ENCODE assay signal across 8 cellular contexts in the genomic region with DNA sequence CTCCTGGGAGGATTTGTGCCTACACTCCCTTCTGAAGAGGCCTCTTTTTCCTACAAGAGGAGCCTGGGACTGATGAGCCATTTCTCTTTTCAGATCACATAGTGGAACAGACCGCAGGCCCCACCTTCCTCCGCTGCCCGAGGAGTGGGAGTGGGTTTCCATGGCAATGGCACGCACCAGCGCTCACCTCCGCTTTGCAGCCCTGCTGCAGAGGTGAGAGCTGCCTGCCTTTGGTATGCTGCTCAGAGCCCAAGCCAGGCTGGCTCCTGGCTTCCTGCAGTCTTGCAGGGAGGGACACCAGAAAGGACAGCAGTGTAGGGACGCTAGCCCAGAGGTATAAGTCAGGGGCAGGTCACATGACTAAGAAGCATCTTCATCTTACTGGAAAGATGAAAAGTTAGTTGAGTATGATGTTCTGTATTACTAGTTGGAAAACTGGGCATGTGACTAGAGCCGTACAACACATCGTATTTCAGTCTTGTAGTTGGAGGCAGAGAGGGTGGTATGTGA. TPM values are rescaled to one million over a fixed set of nuclear protein-coding genes. Genes with fewer than 3 reads are reported as not detected.
DNase-seq lines count a peak whose midpoint lies in the region; ATAC-seq and TF ChIP-seq lines count a peak whose summit lies in the region.

No MANE protein-coding gene starts in this region.

- POLR2A ChIA-PET in activated CD8-positive, alpha-beta T cell treated with anti-CD3 and anti-CD28 coated beads for 36 hours (lab: Charles Lee), result no interaction called here
- POLR2A ChIA-PET in activated CD8-positive, alpha-beta T cell treated with anti-CD3 and anti-CD28 coated beads, Interleukin-2, amount 10 ng/mL, durations not matched to agents 7 days and 5 days (lab: Charles Lee), result no interaction called here

- H3K4me3 ChIP-seq in heart left ventricle (no peak overlapping the region), gastroesophageal sphincter (no peak overlapping the region)

- no peaks in the 10 kb centered on the region for H3K36me3 ChIP-seq in heart left ventricle
- no peaks in the 10 kb centered on the region for H3K36me3 ChIP-seq in gastroesophageal sphincter

- intact Hi-C loops in activated CD8-positive, alpha-beta T cell treated with anti-CD3 and anti-CD28 coated beads for 36 hours (cut with micrococcal nuclease), result no loop called here
- intact Hi-C loops in heart left ventricle (cut with DNase I), result loop anchor here in 1 of 10 donors (10.0 kb wide), 1 partner anchor 71 kb away; no protein-coding TSS in a partner anchor

- peaks cover 5% of the 10 kb centered on the region for H3K27me3 Mint-ChIP-seq in activated CD8-positive, alpha-beta T cell treated with anti-CD3 and anti-CD28 coated beads for 36 hours
- peaks cover 15% of the 10 kb centered on the region for H3K27me3 Mint-ChIP-seq in activated CD8-positive, alpha-beta T cell treated with anti-CD3 and anti-CD28 coated beads, Interleukin-2, amount 10 ng/mL, durations not matched to agents 7 days and 5 days (ENCODE audit: low read depth)

- no peak for TF ChIP-seq EP300 in gastroesophageal sphincter (IDR thresholded peaks at IDR 0.05)

- H3K9me3 ChIP-seq in heart left ventricle, result no peaks in the 10 kb centered on the region
- no peaks in the 10 kb centered on the region for H3K9me3 ChIP-seq in gastroesophageal sphincter

- CTCF ChIA-PET in activated CD8-positive, alpha-beta T cell treated with anti-CD3 and anti-CD28 coated beads for 36 hours (lab: Charles Lee), result no interaction called here
- CTCF ChIA-PET in activated CD8-positive, alpha-beta T cell treated with anti-CD3 and anti-CD28 coated beads, Interleukin-2, amount 10 ng/mL, durations not matched to agents 7 days and 5 days (lab: Charles Lee), result interaction anchor here (1.2 kb wide), 1 partner anchor 10 kb away, joined by 3 read pairs; no protein-coding TSS in a partner anchor

- TF ChIP-seq CTCF in activated CD8-positive, alpha-beta T cell treated with anti-CD3 and anti-CD28 coated beads for 36 hours (IDR thresholded peaks at IDR 0.05), result no peak
- TF ChIP-seq CTCF in heart left ventricle (IDR thresholded peaks at IDR 0.05) (no peak), gastroesophageal sphincter (IDR thresholded peaks at IDR 0.05) (no peak)

- H3K4me1 ChIP-seq in heart left ventricle (peaks cover 0 to 8% (median 6%) of the 10 kb centered on the region in 12 donors), gastroesophageal sphincter (peaks cover 0 to 10% (median 0%) of the 10 kb centered on the region in 3 donors)

- 73 to 78% (median 74%) methylated on average over 9 of the region's 9 CpGs for WGBS in heart left ventricle, 4 donors
- WGBS in gastroesophageal sphincter (ENCODE audit: low coverage in 1 of 2), 2 donors, result 74% methylated on average over 3 of the region's 9 CpGs; no CpG with 5 or more reads in 1 of the 2 donors

- H3K4me1 Mint-ChIP-seq in activated CD8-positive, alpha-beta T cell treated with anti-CD3 and anti-CD28 coated beads for 36 hours (ENCODE audit: low read depth), result peaks cover 22% of the 10 kb centered on the region
- peaks cover 13% of the 10 kb centered on the region for H3K4me1 Mint-ChIP-seq in activated CD8-positive, alpha-beta T cell treated with anti-CD3 and anti-CD28 coated beads, Interleukin-2, amount 10 ng/mL, durations not matched to agents 7 days and 5 days (ENCODE audit: low read depth)

- no peak overlapping the region for H3K27ac Mint-ChIP-seq in activated CD8-positive, alpha-beta T cell treated with anti-CD3 and anti-CD28 coated beads for 36 hours
- H3K27ac Mint-ChIP-seq in activated CD8-positive, alpha-beta T cell treated with anti-CD3 and anti-CD28 coated beads, Interleukin-2, amount 10 ng/mL, durations not matched to agents 7 days and 5 days, result no peak overlapping the region

- H3K27me3 ChIP-seq in heart left ventricle (peaks cover 0 to 3% (median 0%) of the 10 kb centered on the region in 9 donors), gastroesophageal sphincter (peaks cover 6% of the 10 kb centered on the region)

- H3K27ac ChIP-seq in heart left ventricle (no peak overlapping the region), gastroesophageal sphincter (no peak overlapping the region)

- DNase-seq in activated CD8-positive, alpha-beta T cell treated with anti-CD3 and anti-CD28 coated beads for 36 hours, result peak; percentile 27
- no peak for DNase-seq in activated CD8-positive, alpha-beta T cell treated with anti-CD3 and anti-CD28 coated beads, Interleukin-2, amount 10 ng/mL, durations not matched to agents 7 days and 5 days
- DNase-seq in NCI-H187 treated with DMSO at 0.1 percent for 48 hours (lab: John Stamatoyannopoulos, UW), result peak; percentile 82
- DNase-seq in germinal center (ENCODE audit: low spot score), result peak; percentile 72
- DNase-seq in heart left ventricle, result no peak
- DNase-seq in RPMI8226, result no peak

- H3K36me3 Mint-ChIP-seq in activated CD8-positive, alpha-beta T cell treated with anti-CD3 and anti-CD28 coated beads for 36 hours (ENCODE audit: low read depth), result no peaks in the 10 kb centered on the region
- peaks cover 8% of the 10 kb centered on the region for H3K36me3 Mint-ChIP-seq in activated CD8-positive, alpha-beta T cell treated with anti-CD3 and anti-CD28 coated beads, Interleukin-2, amount 10 ng/mL, durations not matched to agents 7 days and 5 days (ENCODE audit: low read depth)

- TF ChIP-seq POLR2A in heart left ventricle (IDR thresholded peaks at IDR 0.05), result no peak
- no peak for TF ChIP-seq POLR2A in gastroesophageal sphincter (IDR thresholded peaks at IDR 0.05)

- no peaks in the 10 kb centered on the region for H3K9me3 Mint-ChIP-seq in activated CD8-positive, alpha-beta T cell treated with anti-CD3 and anti-CD28 coated beads for 36 hours
- H3K9me3 Mint-ChIP-seq in activated CD8-positive, alpha-beta T cell treated with anti-CD3 and anti-CD28 coated beads, Interleukin-2, amount 10 ng/mL, durations not matched to agents 7 days and 5 days (ENCODE audit: insufficient read depth), result no peaks in the 10 kb centered on the region

- H3K4me3 Mint-ChIP-seq in activated CD8-positive, alpha-beta T cell treated with anti-CD3 and anti-CD28 coated beads for 36 hours, result no peak overlapping the region
- H3K4me3 Mint-ChIP-seq in activated CD8-positive, alpha-beta T cell treated with anti-CD3 and anti-CD28 coated beads, Interleukin-2, amount 10 ng/mL, durations not matched to agents 7 days and 5 days, result no peak overlapping the region

- ATAC-seq in activated CD8-positive, alpha-beta T cell treated with anti-CD3 and anti-CD28 coated beads for 36 hours, result no peak
- no peak for ATAC-seq in activated CD8-positive, alpha-beta T cell treated with anti-CD3 and anti-CD28 coated beads, Interleukin-2, amount 10 ng/mL, durations not matched to agents 7 days and 5 days
- ATAC-seq in HG02852 (IDR thresholded peaks at IDR 0.05; ENCODE audit: unreplicated experiment) (peak; percentile 84), heart left ventricle (no peak), gastroesophageal sphincter (no peak)

RNA-seq across cellular contexts. Expression of a gene that starts 12.4 kb away (rescaled TPM):
- 100 to 1,000 TPM; 132 to 139 TPM for total RNA-seq in activated CD8-positive, alpha-beta T cell treated with anti-CD3 and anti-CD28 coated beads for 36 hours
- total RNA-seq in activated CD8-positive, alpha-beta T cell treated with anti-CD3 and anti-CD28 coated beads, Interleukin-2, amount 10 ng/mL, durations not matched to agents 7 days and 5 days, result 100 to 1,000 TPM; 138 to 140 TPM
- total RNA-seq in heart left ventricle, result 10 to 100 TPM in 1 of 9 donors, 1 to 10 TPM in 7, under 1 TPM in 1; 0.70 to 22.9 (median 1.7) TPM
- 1 to 10 TPM; 1.6 to 9.0 TPM for polyA plus RNA-seq in heart left ventricle
- total RNA-seq in gastroesophageal sphincter, result 10 to 100 TPM in 1 of 4 donors, 1 to 10 TPM in 3; 3.5 to 31.8 (median 4.8) TPM

RNA-seq across cellular contexts. Expression of a gene that starts 15.2 kb away (rescaled TPM):
- 10 to 100 TPM; 38.4 to 40.9 TPM for total RNA-seq in activated CD8-positive, alpha-beta T cell treated with anti-CD3 and anti-CD28 coated beads for 36 hours
- 10 to 100 TPM; 41.0 to 46.9 TPM for total RNA-seq in activated CD8-positive, alpha-beta T cell treated with anti-CD3 and anti-CD28 coated beads, Interleukin-2, amount 10 ng/mL, durations not matched to agents 7 days and 5 days
- total RNA-seq in heart left ventricle (10 to 100 TPM; 39.7 to 81.6 (median 49.7) TPM), gastroesophageal sphincter (100 to 1,000 TPM in 1 of 4 donors, 10 to 100 TPM in 3; 52.6 to 133 (median 88.3) TPM)
- 10 to 100 TPM; 22.7 to 32.5 TPM for polyA plus RNA-seq in heart left ventricle

RNA-seq across cellular contexts. Expression of a gene that starts 34.2 kb away (rescaled TPM):
- total RNA-seq in activated CD8-positive, alpha-beta T cell treated with anti-CD3 and anti-CD28 coated beads for 36 hours, result under 1 TPM; 0.83 to 0.97 TPM
- total RNA-seq in activated CD8-positive, alpha-beta T cell treated with anti-CD3 and anti-CD28 coated beads, Interleukin-2, amount 10 ng/mL, durations not matched to agents 7 days and 5 days, result under 1 TPM; 0.29 to 0.45 TPM
- total RNA-seq in heart left ventricle (1 to 10 TPM; 2.2 to 5.0 (median 3.4) TPM), gastroesophageal sphincter (1 to 10 TPM; 3.5 to 9.5 (median 6.8) TPM)
- polyA plus RNA-seq in heart left ventricle, result 1 to 10 TPM; 2.2 to 4.1 TPM

Comparison
In these comparisons a context has a peak if more than half of its experiments do, and no peak if none do; other contexts are left out.
1. DNase-seq: peak in activated CD8-positive, alpha-beta T cell treated with anti-CD3 and anti-CD28 coated beads for 36 hours (single experiment), NCI-H187 treated with DMSO at 0.1 percent for 48 hours (single experiment) and germinal center (single experiment); none in activated CD8-positive, alpha-beta T cell treated with anti-CD3 and anti-CD28 coated beads, Interleukin-2, amount 10 ng/mL, durations not matched to agents 7 days and 5 days (single experiment), heart left ventricle (0 of 5) and RPMI8226 (single experiment).
2. RNA of a gene that starts 12.4 kb away (total RNA-seq): 138 to 140 TPM in activated CD8-positive, alpha-beta T cell treated with anti-CD3 and anti-CD28 coated beads, Interleukin-2, amount 10 ng/mL, durations not matched to agents 7 days and 5 days and 132 to 139 TPM in activated CD8-positive, alpha-beta T cell treated with anti-CD3 and anti-CD28 coated beads for 36 hours; 3.5 to 31.8 TPM in gastroesophageal sphincter and 0.70 to 22.9 TPM in heart left ventricle; every median in the first group is over 4 times any median in the second.